ENCODE assay signal across 1 cellular context in genomic region chr7:150407588-150408392, GRCh38.
TF ChIP-seq lines count a peak whose summit lies in the region.

No MANE protein-coding gene starts in this region.

TF ChIP-seq in GM12878, 131 proteins besides CTCF, POLR2A, EP300 and RAD21:
- TF ChIP-seq ATF3 (IDR thresholded peaks at IDR 0.05; ENCODE audit: borderline replicate concordance, extremely low read depth, low read depth, low read length) (no peak), GATAD2B (conservative IDR thresholded peaks at IDR 0.05; ENCODE audit: low read depth) (peak; percentile 72), FOXM1 (IDR thresholded peaks at IDR 0.05; ENCODE audit: low read depth, low read length) (no peak), ZNF622 (IDR thresholded peaks at IDR 0.05) (no peak), FOXK2 (IDR thresholded peaks at IDR 0.05) (no peak), RBBP5 (conservative IDR thresholded peaks at IDR 0.05) (no peak), USF1 (IDR thresholded peaks at IDR 0.05; ENCODE audit: borderline replicate concordance, extremely low read length, insufficient read depth, low read depth, low read length) (no peak), LARP7 (IDR thresholded peaks at IDR 0.05) (peak; percentile 62; the same call in 1 of the 2 replicates), SKIL (IDR thresholded peaks at IDR 0.05; ENCODE audit: low read depth, poor library complexity, severe bottlenecking) (no peak), DPF2 (IDR thresholded peaks at IDR 0.05) (0 out of 2 replicates have a peak, but pooled peaks have one; percentile 9), TARDBP (IDR thresholded peaks at IDR 0.05; ENCODE audit: borderline replicate concordance) (no peak), ZBTB33 (IDR thresholded peaks at IDR 0.05) (peak; percentile 85; the same call in 1 of the 2 replicates), CEBPB (IDR thresholded peaks at IDR 0.05; ENCODE audit: borderline replicate concordance in 1 of 2, low read depth in 2 of 2, low read length in 2 of 2) (no peak)
TF ChIP-seq in GM12878: peak in this region for 4.
